Comparison of ENCODE assay signal across 22 cellular contexts in genomic region chr1:156586323-156586722, GRCh38. TPM values are rescaled to one million over a fixed set of nuclear protein-coding genes. Genes with fewer than 3 reads are reported as not detected.
DNase-seq lines count a peak whose midpoint lies in the region; ATAC-seq, FAIRE-seq and TF ChIP-seq lines count a peak whose summit lies in the region.
"Had no signal": no experiment of that assay in that cellular context is flagged by ENCODE, and none has a peak within 500 bp of the region (broad histone marks: within the 10 kb centered on the region; RNA-seq: fewer than 3 reads in every experiment).

No MANE protein-coding gene starts in this region.

- H3K4me3 ChIP-seq in HEK293 (ENCODE audit: low read depth, low read length) = no peak overlapping the region
- H3K4me3 ChIP-seq in H1 (ENCODE audit: extremely low read depth in 1 of 4, insufficient read depth in 2 of 4, low read depth in 3 of 4, low read length in 4 of 4) = no peak overlapping the region
- H3K4me3 ChIP-seq: A549, HAP-1 had no signal

- no peak overlapping the region for H2AFZ ChIP-seq in H1 (ENCODE audit: low read length)

- no peaks in the 10 kb centered on the region for H3K9me3 Mint-ChIP-seq in activated CD4-positive, alpha-beta memory T cell treated with anti-CD3 and anti-CD28 coated beads, Interleukin-2, amount 10 ng/mL, durations not matched to agents 7 days and 5 days
- H3K9me3 Mint-ChIP-seq: CD14-positive monocyte, HFFc6, IgD-negative memory B cell had no signal

- 61% methylated on average over 4 of the region's 4 CpGs; no CpG with 5 or more reads in 1 of the 2 experiments for WGBS in H1 (ENCODE audit: extremely low coverage in 1 of 2, insufficient coverage in 1 of 2, insufficient read length in 1 of 2, insufficient replicate concordance in 2 of 2, low coverage in 1 of 2, low lambda C conversion rate in 2 of 2, missing lambda C conversion rate in 1 of 2), 2 experiments

- H2BK120ac ChIP-seq in H1 (replicated peaks; ENCODE audit: low read depth, low read length) = no peak overlapping the region

- peaks cover 3% of the 10 kb centered on the region for H3K23me2 ChIP-seq in H1 (ENCODE audit: low read depth, low read length)

- H3K79me1 ChIP-seq in H1 (ENCODE audit: low read depth, low read length) = no peaks in the 10 kb centered on the region

- no peak overlapping the region for H3K18ac ChIP-seq in H1 (ENCODE audit: extremely low read depth, low read length)

- H2AK5ac ChIP-seq in H1 (ENCODE audit: low read depth, low read length) = no peak overlapping the region

- H3K4me3 Mint-ChIP-seq in activated CD4-positive, alpha-beta memory T cell treated with anti-CD3 and anti-CD28 coated beads, Interleukin-2, amount 10 ng/mL, durations not matched to agents 7 days and 5 days = no peak overlapping the region
- H3K4me3 Mint-ChIP-seq: CD14-positive monocyte; CD4-positive, alpha-beta memory T cell; HFFc6 had no signal

- TF ChIP-seq CTCF in HEK293 (tag by site-specific recombination; IDR thresholded peaks at IDR 0.05) (no peak), H1 (IDR thresholded peaks at IDR 0.05; ENCODE audit: control extremely low read depth in 1 of 3, insufficient read depth in 1 of 3, low read depth in 1 of 3, low read length in 3 of 3) (no peak)

- H3K27ac Mint-ChIP-seq in activated CD4-positive, alpha-beta memory T cell treated with anti-CD3 and anti-CD28 coated beads, Interleukin-2, amount 10 ng/mL, durations not matched to agents 7 days and 5 days = no peak overlapping the region
- H3K27ac Mint-ChIP-seq: CD14-positive monocyte; CD4-positive, alpha-beta memory T cell; HFFc6; IgD-negative memory B cell had no signal

- H3K36me3 Mint-ChIP-seq in activated CD4-positive, alpha-beta memory T cell treated with anti-CD3 and anti-CD28 coated beads, Interleukin-2, amount 10 ng/mL, durations not matched to agents 7 days and 5 days (ENCODE audit: low read depth) = no peaks in the 10 kb centered on the region
- H3K36me3 Mint-ChIP-seq: CD14-positive monocyte, IgD-negative memory B cell had no signal

- ATAC-seq in GM19452 (IDR thresholded peaks at IDR 0.05; ENCODE audit: unreplicated experiment) (no peak), HG03097 (IDR thresholded peaks at IDR 0.05; ENCODE audit: low FRiP score, unreplicated experiment) (no peak)
- ATAC-seq: A549, HepG2 had no signal

- POLR2A ChIA-PET in HEK293 (lab: Yijun Ruan, JAX) (interaction anchor here (0.9 to 1.3 kb wide), 5 partner anchors 8 to 129 kb away, joined by 3 to 4 read pairs (median 4); no protein-coding TSS in a partner anchor), H1 (lab: Charles Lee; ENCODE audit: partially characterized antibody) (interaction anchor here (1.1 to 1.9 kb wide), 6 partner anchors 7 to 38 kb away, joined by 3 to 10 read pairs (median 4); no protein-coding TSS in a partner anchor)
- POLR2A ChIA-PET in activated CD4-positive, alpha-beta memory T cell treated with anti-CD3 and anti-CD28 coated beads, Interleukin-2, amount 10 ng/mL, durations not matched to agents 7 days and 5 days (lab: Charles Lee) = interaction anchor here (2.2 kb wide), 1 partner anchor 13 kb away, joined by 13 read pairs; no protein-coding TSS in a partner anchor

- no peak overlapping the region for H4K91ac ChIP-seq in H1 (replicated peaks; ENCODE audit: insufficient read length, low read length)

- CTCF ChIA-PET in HEK293 (lab: Yijun Ruan, JAX) = interaction anchor here (0.6 to 3.3 kb wide), 15 partner anchors 11 to 201 kb away, joined by 3 to 18 read pairs (median 5); no protein-coding TSS in a partner anchor
- CTCF ChIA-PET in H1 (lab: Charles Lee; ENCODE audit: partially characterized antibody) = interaction anchor here (0.7 to 4.7 kb wide), 22 partner anchors 7 to 492 kb away, joined by 3 to 35 read pairs (median 5); partner anchors contain the start of genes GPATCH4 and HAPLN2
- CTCF ChIA-PET in activated CD4-positive, alpha-beta memory T cell treated with anti-CD3 and anti-CD28 coated beads, Interleukin-2, amount 10 ng/mL, durations not matched to agents 7 days and 5 days (lab: Charles Lee) = interaction anchor here (0.9 to 2.7 kb wide), 6 partner anchors 16 to 132 kb away, joined by 3 to 16 read pairs (median 4); no protein-coding TSS in a partner anchor

- TF ChIP-seq RAD21 in H1 (IDR thresholded peaks at IDR 0.05 in 1 of 2, conservative IDR thresholded peaks at IDR 0.05 in 1 of 2; ENCODE audit: low read depth in 2 of 2, low read length in 2 of 2) = no peak

- H3K27me3 Mint-ChIP-seq in activated CD4-positive, alpha-beta memory T cell treated with anti-CD3 and anti-CD28 coated beads, Interleukin-2, amount 10 ng/mL, durations not matched to agents 7 days and 5 days = no peaks in the 10 kb centered on the region
- H3K27me3 Mint-ChIP-seq: IgD-negative memory B cell had no signal

- H3K79me2 ChIP-seq in H1 (ENCODE audit: control insufficient read depth in 1 of 2, insufficient read depth in 2 of 2, low read length in 2 of 2) = no peaks in the 10 kb centered on the region

- H3K23ac ChIP-seq in H1 (ENCODE audit: insufficient read length) = no peak overlapping the region

- H4K8ac ChIP-seq in H1 (ENCODE audit: extremely low read depth, insufficient read depth, low read length) = no peak overlapping the region

- no peak overlapping the region for H2BK20ac ChIP-seq in H1 (ENCODE audit: low read length)

- no peaks in the 10 kb centered on the region for H4K20me1 ChIP-seq in H1 (replicated peaks in 1 of 2; ENCODE audit: control insufficient read depth in 1 of 2, insufficient read depth in 2 of 2, low read length in 2 of 2)

- H3K9me3 ChIP-seq in HEK293 (ENCODE audit: control insufficient read depth, insufficient read depth, low read depth, low read length) = no peaks in the 10 kb centered on the region
- H3K9me3 ChIP-seq in H1 (ENCODE audit: insufficient read depth in 2 of 2, low read depth in 1 of 2, low read length in 1 of 2) = no peaks in the 10 kb centered on the region
- H3K9me3 ChIP-seq: A549, HAP-1 had no signal

- DNase-seq in NCI-H1417 (lab: John Stamatoyannopoulos, UW) (peak in 2 of 3 experiments; percentile 30 to 66), NCI-H1417 treated with DMSO at 0.1 percent for 48 hours (lab: John Stamatoyannopoulos, UW) (no peak), NCI-H345 treated with DMSO at 0.1 percent for 48 hours (lab: John Stamatoyannopoulos, UW; ENCODE audit: unreplicated experiment) (peak; percentile 12), H1 (ENCODE audit: low read depth in 1 of 2, low spot score in 2 of 2) (no peak)
- DNase-seq in activated CD4-positive, alpha-beta memory T cell treated with anti-CD3 and anti-CD28 coated beads, Interleukin-2, amount 10 ng/mL, durations not matched to agents 7 days and 5 days = no peak
- DNase-seq: AML-193; CD4-positive, alpha-beta memory T cell; DMS153; DMS79 treated with DMSO at 0.1 percent for 48 hours; GF-D8; HFFc6 had no signal

- FAIRE-seq in H1 (lab: Jason Lieb, UNC) = no peak
- FAIRE-seq: A549, HepG2 had no signal

- no peak for TF ChIP-seq EP300 in H1 (IDR thresholded peaks at IDR 0.05; ENCODE audit: borderline replicate concordance in 1 of 2, low read depth in 2 of 2, low read length in 2 of 2)

- H3K36me3 ChIP-seq in HEK293 (ENCODE audit: control insufficient read depth in 2 of 2, insufficient read depth in 1 of 2, low read length in 2 of 2) (no peaks in the 10 kb centered on the region), H1 (ENCODE audit: control insufficient read depth in 2 of 4, insufficient read depth in 4 of 4, low read length in 3 of 4) (no peaks in the 10 kb centered on the region)
- H3K36me3 ChIP-seq: HAP-1 had no signal

- H3K4ac ChIP-seq in H1 (replicated peaks; ENCODE audit: insufficient read length, low read depth, low read length) = no peak overlapping the region

- H3K14ac ChIP-seq in H1 (ENCODE audit: insufficient read length) = no peak overlapping the region

- H2BK15ac ChIP-seq in H1 (ENCODE audit: low read length) = no peak overlapping the region

- no peaks in the 10 kb centered on the region for H3K4me1 ChIP-seq in HEK293 (ENCODE audit: control insufficient read depth, insufficient read depth, low read length)
- H3K4me1 ChIP-seq in H1 (replicated peaks in 1 of 4; ENCODE audit: control insufficient read depth in 3 of 4, insufficient read depth in 4 of 4, low read length in 3 of 4) = peaks cover 0 to 17% (median 5%) of the 10 kb centered on the region in 4 experiments; a peak in 6 of 7 replicates

- H3K27ac ChIP-seq in HEK293 (ENCODE audit: extremely low read depth, low read depth, low read length) = no peak overlapping the region
- no peak overlapping the region for H3K27ac ChIP-seq in H1 (ENCODE audit: low read depth, low read length)
- H3K27ac ChIP-seq: 22Rv1, A549 had no signal

- no peaks in the 10 kb centered on the region for H3K27me3 ChIP-seq in H1 (replicated peaks in 1 of 4; ENCODE audit: control insufficient read depth in 3 of 4, extremely low read depth in 1 of 4, insufficient read depth in 3 of 4, low read length in 3 of 4)

- TF ChIP-seq POLR2A in H1 (IDR thresholded peaks at IDR 0.05; ENCODE audit: control extremely low read depth in 1 of 2, low read depth in 2 of 2, low read length in 2 of 2) = no peak

- H3K9ac ChIP-seq in H1 (replicated peaks in 1 of 4; ENCODE audit: extremely low read depth in 1 of 4, low read depth in 3 of 4, low read length in 3 of 4) = no peak overlapping the region

- no peak overlapping the region for H4K5ac ChIP-seq in H1 (ENCODE audit: insufficient read length, low read depth, low read length)

- 0 out of 2 replicates have a peak overlapping the region, but pooled peaks have one; percentile 3 for H2BK12ac ChIP-seq in H1 (ENCODE audit: low read depth, low read length)

- H2BK5ac ChIP-seq in H1 (ENCODE audit: low read depth, low read length) = no peak overlapping the region

- no peak overlapping the region for H3K56ac ChIP-seq in H1 (replicated peaks; ENCODE audit: insufficient read length, low read depth, low read length)

- H3K4me2 ChIP-seq in H1 (ENCODE audit: insufficient read depth in 1 of 2, low read depth in 2 of 2, low read length in 2 of 2) = no peak overlapping the region
- H3K4me2 ChIP-seq: A549 had no signal

- peaks cover 18% of the 10 kb centered on the region for H3K4me1 Mint-ChIP-seq in activated CD4-positive, alpha-beta memory T cell treated with anti-CD3 and anti-CD28 coated beads, Interleukin-2, amount 10 ng/mL, durations not matched to agents 7 days and 5 days

RNA-seq across cellular contexts. Expression of gene NAXE, which starts 5.3 kb away (rescaled TPM):
- 73.1 and 75.4 TPM in 2 replicates for total RNA-seq in H1 (2021; fragmentation: NEBNext Ultra II Directional; extraction: Animal tissue kit (Norgen Biotek cat#: 25700))
- 74.3 and 99.5 TPM in 2 replicates for polyA plus RNA-seq in H1 (2011; rRNA removed)
- 81.7 TPM for polyA plus RNA-seq in H1 (2011; cell fraction: cytosol; rRNA removed)
- polyA plus RNA-seq in H1 (2011; cell fraction: nucleus; rRNA removed) = 111 TPM
- polyA plus RNA-seq in H1 (2012, experiment 1 of 2) = 74.5 to 117 TPM (median 106 TPM) in 4 replicates
- 142 TPM for polyA plus RNA-seq in H1 (2012, experiment 2 of 2)
- polyA plus RNA-seq in H1 (2013, experiment 1 of 2) = 84.0 TPM
- 93.6 TPM for polyA plus RNA-seq in H1 (2013, experiment 2 of 2)
- polyA minus RNA-seq in H1 (2011; rRNA and poly(A)+ RNA removed) = 43.2 and 70.3 TPM in 2 replicates
- 32.7 TPM for polyA minus RNA-seq in H1 (2011; cell fraction: cytosol; rRNA and poly(A)+ RNA removed)
- 59.4 TPM for polyA minus RNA-seq in H1 (2011; cell fraction: nucleus; rRNA and poly(A)+ RNA removed)
- 10 to 100 TPM; 45.3 to 46.1 TPM for total RNA-seq in activated CD4-positive, alpha-beta memory T cell treated with anti-CD3 and anti-CD28 coated beads, Interleukin-2, amount 10 ng/mL, durations not matched to agents 7 days and 5 days

RNA-seq across cellular contexts. Expression of gene TTC24, which starts 6.8 kb away (rescaled TPM):
- not detected in 2 replicates for total RNA-seq in H1 (2021; fragmentation: NEBNext Ultra II Directional; extraction: Animal tissue kit (Norgen Biotek cat#: 25700))
- 0.08 TPM in 1 of 2 replicates, not detected in the other for polyA plus RNA-seq in H1 (2011; rRNA removed)
- polyA plus RNA-seq in H1 (2011; cell fraction: cytosol; rRNA removed) = 0.09 TPM
- polyA plus RNA-seq in H1 (2011; cell fraction: nucleus; rRNA removed) = 0.26 TPM
- polyA plus RNA-seq in H1 (2012, experiment 1 of 2) = not detected in 4 replicates
- not detected for polyA plus RNA-seq in H1 (2012, experiment 2 of 2)
- polyA plus RNA-seq in H1 (2013, experiment 1 of 2) = not detected
- 0.04 TPM for polyA plus RNA-seq in H1 (2013, experiment 2 of 2)
- not detected in 2 replicates for polyA minus RNA-seq in H1 (2011; rRNA and poly(A)+ RNA removed)
- not detected for polyA minus RNA-seq in H1 (2011; cell fraction: cytosol; rRNA and poly(A)+ RNA removed)
- 1.5 TPM for polyA minus RNA-seq in H1 (2011; cell fraction: nucleus; rRNA and poly(A)+ RNA removed)
- under 1 TPM in 1 of 2 experiments, not detected in 1; 0.38 TPM for total RNA-seq in activated CD4-positive, alpha-beta memory T cell treated with anti-CD3 and anti-CD28 coated beads, Interleukin-2, amount 10 ng/mL, durations not matched to agents 7 days and 5 days
- total RNA-seq: H4, HFFc6 had no signal
- polyA plus RNA-seq: A549, BJ had no signal

RNA-seq across cellular contexts. Expression of gene IQGAP3, which starts 14.0 kb away (rescaled TPM):
- 20.9 and 22.3 TPM in 2 replicates for total RNA-seq in H1 (2021; fragmentation: NEBNext Ultra II Directional; extraction: Animal tissue kit (Norgen Biotek cat#: 25700))
- 14.6 and 18.2 TPM in 2 replicates for polyA plus RNA-seq in H1 (2011; rRNA removed)
- polyA plus RNA-seq in H1 (2011; cell fraction: cytosol; rRNA removed) = 17.7 TPM
- polyA plus RNA-seq in H1 (2011; cell fraction: nucleus; rRNA removed) = 92.9 TPM
- polyA plus RNA-seq in H1 (2012, experiment 1 of 2) = 16.6 to 22.1 TPM (median 19.6 TPM) in 4 replicates
- polyA plus RNA-seq in H1 (2012, experiment 2 of 2) = 10.9 TPM
- 12.9 TPM for polyA plus RNA-seq in H1 (2013, experiment 1 of 2)
- 10.7 TPM for polyA plus RNA-seq in H1 (2013, experiment 2 of 2)
- 32.1 and 40.4 TPM in 2 replicates for polyA minus RNA-seq in H1 (2011; rRNA and poly(A)+ RNA removed)
- 15.9 TPM for polyA minus RNA-seq in H1 (2011; cell fraction: cytosol; rRNA and poly(A)+ RNA removed)
- polyA minus RNA-seq in H1 (2011; cell fraction: nucleus; rRNA and poly(A)+ RNA removed) = 30.1 TPM
- total RNA-seq in activated CD4-positive, alpha-beta memory T cell treated with anti-CD3 and anti-CD28 coated beads, Interleukin-2, amount 10 ng/mL, durations not matched to agents 7 days and 5 days = 10 to 100 TPM; 18.4 to 19.7 TPM
- total RNA-seq: CD4-positive, alpha-beta memory T cell had no signal
- polyA plus RNA-seq: CD4-positive, alpha-beta memory T cell; IgD-negative memory B cell had no signal

RNA-seq across cellular contexts. Expression of gene GPATCH4, which starts 15.0 kb away (rescaled TPM):
- total RNA-seq in H1 (2021; fragmentation: NEBNext Ultra II Directional; extraction: Animal tissue kit (Norgen Biotek cat#: 25700)) = 47.9 and 48.5 TPM in 2 replicates
- polyA plus RNA-seq in H1 (2011; rRNA removed) = 19.3 and 20.5 TPM in 2 replicates
- polyA plus RNA-seq in H1 (2011; cell fraction: cytosol; rRNA removed) = 41.0 TPM
- polyA plus RNA-seq in H1 (2011; cell fraction: nucleus; rRNA removed) = 26.5 TPM
- 71.6 to 116 TPM (median 83.2 TPM) in 4 replicates for polyA plus RNA-seq in H1 (2012, experiment 1 of 2)
- polyA plus RNA-seq in H1 (2012, experiment 2 of 2) = 13.8 TPM
- 53.9 TPM for polyA plus RNA-seq in H1 (2013, experiment 1 of 2)
- polyA plus RNA-seq in H1 (2013, experiment 2 of 2) = 53.2 TPM
- polyA minus RNA-seq in H1 (2011; rRNA and poly(A)+ RNA removed) = 53.2 and 70.6 TPM in 2 replicates
- polyA minus RNA-seq in H1 (2011; cell fraction: cytosol; rRNA and poly(A)+ RNA removed) = 23.5 TPM
- 85.1 TPM for polyA minus RNA-seq in H1 (2011; cell fraction: nucleus; rRNA and poly(A)+ RNA removed)
- 10 to 100 TPM; 19.0 to 20.6 TPM for total RNA-seq in activated CD4-positive, alpha-beta memory T cell treated with anti-CD3 and anti-CD28 coated beads, Interleukin-2, amount 10 ng/mL, durations not matched to agents 7 days and 5 days

RNA-seq across cellular contexts. Expression of gene HAPLN2, which starts 32.9 kb away (rescaled TPM):
- 0.19 TPM in 1 of 2 replicates, not detected in the other for total RNA-seq in H1 (2021; fragmentation: NEBNext Ultra II Directional; extraction: Animal tissue kit (Norgen Biotek cat#: 25700))
- polyA plus RNA-seq in H1 (2011; rRNA removed) = 0.51 and 1.2 TPM in 2 replicates
- polyA plus RNA-seq in H1 (2011; cell fraction: cytosol; rRNA removed) = 0.81 TPM
- polyA plus RNA-seq in H1 (2011; cell fraction: nucleus; rRNA removed) = 3.4 TPM
- polyA plus RNA-seq in H1 (2012, experiment 1 of 2) = 0.40 to 0.92 TPM (median 0.72 TPM) in 3 of 4 replicates, not detected in the other
- polyA plus RNA-seq in H1 (2012, experiment 2 of 2) = not detected
- 0.45 TPM for polyA plus RNA-seq in H1 (2013, experiment 1 of 2)
- 0.15 TPM for polyA plus RNA-seq in H1 (2013, experiment 2 of 2)
- polyA minus RNA-seq in H1 (2011; rRNA and poly(A)+ RNA removed) = not detected in 2 replicates
- not detected for polyA minus RNA-seq in H1 (2011; cell fraction: cytosol; rRNA and poly(A)+ RNA removed)
- polyA minus RNA-seq in H1 (2011; cell fraction: nucleus; rRNA and poly(A)+ RNA removed) = 0.50 TPM
- not detected for total RNA-seq in activated CD4-positive, alpha-beta memory T cell treated with anti-CD3 and anti-CD28 coated beads, Interleukin-2, amount 10 ng/mL, durations not matched to agents 7 days and 5 days
- total RNA-seq: CD4-positive, alpha-beta memory T cell; H4; HepG2; HFFc6 had no signal
- polyA plus RNA-seq: BJ; CD14-positive monocyte; CD4-positive, alpha-beta memory T cell; HepG2; IgD-negative memory B cell had no signal

Comparison
In these comparisons a context has a peak if more than half of its experiments do, and no peak if none do; other contexts are left out.
1. DNase-seq: peak in NCI-H1417 (2 of 3) and NCI-H345 treated with DMSO at 0.1 percent for 48 hours (single experiment); none in NCI-H1417 treated with DMSO at 0.1 percent for 48 hours (single experiment), H1 (0 of 2) and activated CD4-positive, alpha-beta memory T cell treated with anti-CD3 and anti-CD28 coated beads, Interleukin-2, amount 10 ng/mL, durations not matched to agents 7 days and 5 days (single experiment).